In genomic region chr18:12460874-12461273, GRCh38 we compare ENCODE assay signal across 16 cellular contexts. TPM values are rescaled to one million over a fixed set of nuclear protein-coding genes. Genes with fewer than 3 reads are reported as not detected.
DNase-seq lines count a peak whose midpoint lies in the region; ATAC-seq and TF ChIP-seq lines count a peak whose summit lies in the region.
"Had no signal": no experiment of that assay in that cellular context is flagged by ENCODE, and none has a peak within 500 bp of the region (broad histone marks: within the 10 kb centered on the region; RNA-seq: fewer than 3 reads in every experiment).

No MANE protein-coding gene starts in this region.

- no peaks in the 10 kb centered on the region for H4K20me1 ChIP-seq in BLaER1 treated with 17β-estradiol and CSF1 and Interleukin-3, amounts not matched to agents 10 nM and 100 nM

- no peak overlapping the region for H3K14ac ChIP-seq in mesenchymal stem cell (ENCODE audit: low read length in 2 of 2)

- peak overlapping the region; percentile 37 for H3K27ac Mint-ChIP-seq in T-helper 17 cell
- H3K27ac Mint-ChIP-seq: activated T-helper 2 cell treated with anti-CD3 and anti-CD28 coated beads, Interferon-gamma antibody, Interleukin-2, Interleukin-4, amounts not matched to agents 10 μg/mL and 5 μg/mL and 100 μg/mL, durations not matched to agents 14 hours and 24 hours and 36 hours; memory B cell; T-helper 2 cell treated with Interferon-gamma antibody and Interleukin-4, amounts not matched to agents 5 μg/mL and 100 μg/mL, for 36 hours had no signal

- H3K4ac ChIP-seq in mesenchymal stem cell (ENCODE audit: low read depth in 1 of 2, low read length in 2 of 2): no peak overlapping the region

- peaks cover 5% of the 10 kb centered on the region for H3K79me1 ChIP-seq in mesenchymal stem cell (replicated peaks; ENCODE audit: low read length, poor library complexity, severe bottlenecking)

- ATAC-seq in T-helper 17 cell (no peak), GM21717 (IDR thresholded peaks at IDR 0.05; ENCODE audit: unreplicated experiment) (no peak)
- ATAC-seq: Panc1 had no signal

- no peak overlapping the region for H3K18ac ChIP-seq in mesenchymal stem cell (ENCODE audit: low read depth in 1 of 2, low read length in 2 of 2)

- no peak overlapping the region for H2BK15ac ChIP-seq in mesenchymal stem cell (ENCODE audit: low read depth, poor library complexity, severe bottlenecking)

- H3K4me3 Mint-ChIP-seq in T-helper 17 cell: no peak overlapping the region
- H3K4me3 Mint-ChIP-seq: memory B cell; T-helper 2 cell treated with Interferon-gamma antibody and Interleukin-4, amounts not matched to agents 5 μg/mL and 100 μg/mL, for 36 hours had no signal

- no peak overlapping the region for H3K23ac ChIP-seq in mesenchymal stem cell (ENCODE audit: low read length in 2 of 2)

- H3K27me3 ChIP-seq in BLaER1 treated with 17β-estradiol and CSF1 and Interleukin-3, amounts not matched to agents 10 nM and 100 nM: no peaks in the 10 kb centered on the region
- no peaks in the 10 kb centered on the region for H3K27me3 ChIP-seq in mesenchymal stem cell (ENCODE audit: control insufficient read depth in 1 of 2, insufficient read depth in 1 of 2, low read length in 2 of 2)
- H3K27me3 ChIP-seq: transverse colon had no signal

- H2BK12ac ChIP-seq in mesenchymal stem cell (ENCODE audit: low read length in 2 of 2): no peak overlapping the region

- 14% methylated on average over 5 of the region's 5 CpGs for WGBS in mesenchymal stem cell
- 74 to 76% methylated on average over 5 of the region's 5 CpGs for WGBS in lower leg skin, 2 donors

- peaks cover 3% of the 10 kb centered on the region for H3K36me3 Mint-ChIP-seq in T-helper 17 cell (ENCODE audit: low read depth)
- H3K36me3 Mint-ChIP-seq: memory B cell had no signal

- peak overlapping the region in 2 of 11 experiments; percentile 0 to 8; a peak in 2 of 22 replicates for H3K9ac ChIP-seq in BLaER1 treated with 17β-estradiol and CSF1 and Interleukin-3, amounts not matched to agents 10 nM and 100 nM
- no peak overlapping the region for H3K9ac ChIP-seq in mesenchymal stem cell (ENCODE audit: low read length)

- H3K4me1 Mint-ChIP-seq in T-helper 17 cell: peaks cover 4% of the 10 kb centered on the region
- H3K4me1 Mint-ChIP-seq: memory B cell had no signal

- intact Hi-C loops in lower leg skin (cut with DNase I; ENCODE audit: low total_unique reads): no loop called here

- no peak for TF ChIP-seq POLR2A in lower leg skin (IDR thresholded peaks at IDR 0.05)

- peak overlapping the region in 9 of 11 experiments; percentile 0 to 48 (median 26); a peak in 10 of 22 replicates for H3K4me2 ChIP-seq in BLaER1 treated with 17β-estradiol and CSF1 and Interleukin-3, amounts not matched to agents 10 nM and 100 nM
- no peak overlapping the region for H3K4me2 ChIP-seq in mesenchymal stem cell (ENCODE audit: low read length, poor library complexity, severe bottlenecking)

- no peak overlapping the region for H4K8ac ChIP-seq in mesenchymal stem cell (ENCODE audit: low read length)

- no peak overlapping the region for H3K4me3 ChIP-seq in BLaER1 treated with 17β-estradiol and CSF1 and Interleukin-3, amounts not matched to agents 10 nM and 100 nM
- H3K4me3 ChIP-seq in fibroblast of mammary gland (ENCODE audit: control insufficient read depth, low read depth, low read length): no peak overlapping the region
- no peak overlapping the region for H3K4me3 ChIP-seq in mesenchymal stem cell (ENCODE audit: insufficient read depth in 1 of 2, low read depth in 1 of 2, low read length in 2 of 2)
- H3K4me3 ChIP-seq in lower leg skin (ENCODE audit: low read depth, poor library complexity, severe bottlenecking): no peak overlapping the region
- H3K4me3 ChIP-seq: transverse colon had no signal

- no peaks in the 10 kb centered on the region for H3K9me3 ChIP-seq in BLaER1 treated with 17β-estradiol and CSF1 and Interleukin-3, amounts not matched to agents 10 nM and 100 nM (replicated peaks in 1 of 11)
- no peaks in the 10 kb centered on the region for H3K9me3 ChIP-seq in T-helper 17 cell (ENCODE audit: control insufficient read depth, low read length, poor library complexity, severe bottlenecking)
- no peaks in the 10 kb centered on the region for H3K9me3 ChIP-seq in mesenchymal stem cell (ENCODE audit: control insufficient read depth, low read length)
- H3K9me3 ChIP-seq: transverse colon had no signal

- no peak overlapping the region for H2AK5ac ChIP-seq in mesenchymal stem cell (ENCODE audit: low read length, severe bottlenecking)

- H2AFZ ChIP-seq in mesenchymal stem cell (ENCODE audit: low read depth, low read length): no peak overlapping the region

- DNase-seq in T-helper 17 cell (no peak), fibroblast of mammary gland (ENCODE audit: low read depth) (peak; percentile 7), mesenchymal stem cell (peak; percentile 61), lower leg skin (ENCODE audit: low spot score in 2 of 2) (no peak), SW 1271 (lab: John Stamatoyannopoulos, UW) (no peak), iPS-NIHi7 (ENCODE audit: extremely low spot score) (no peak)
- DNase-seq: hypothalamus, NCI-H187 treated with DMSO at 0.1 percent for 48 hours, NCI-H526 treated with DMSO at 0.1 percent for 48 hours, transverse colon had no signal

- H3K27ac ChIP-seq in BLaER1 treated with 17β-estradiol and CSF1 and Interleukin-3, amounts not matched to agents 10 nM and 100 nM: peak overlapping the region in 1 of 11 experiments; percentile 16; a peak in 1 of 22 replicates
- H3K27ac ChIP-seq in mesenchymal stem cell (ENCODE audit: low read length, poor library complexity, severe bottlenecking): no peak overlapping the region
- H3K27ac ChIP-seq: transverse colon had no signal

- no peak for TF ChIP-seq CTCF in fibroblast of mammary gland (conservative IDR thresholded peaks at IDR 0.05; ENCODE audit: control insufficient read depth, insufficient read depth, low read depth, low read length)
- TF ChIP-seq CTCF in lower leg skin (IDR thresholded peaks at IDR 0.05): no peak

- H2BK5ac ChIP-seq in mesenchymal stem cell (ENCODE audit: low read depth, low read length, poor library complexity, severe bottlenecking): no peak overlapping the region

- H4K91ac ChIP-seq in mesenchymal stem cell (ENCODE audit: low read length): no peak overlapping the region

- H3K27me3 Mint-ChIP-seq in T-helper 17 cell: no peaks in the 10 kb centered on the region
- H3K27me3 Mint-ChIP-seq: memory B cell had no signal

- H3K36me3 ChIP-seq in BLaER1 treated with 17β-estradiol and CSF1 and Interleukin-3, amounts not matched to agents 10 nM and 100 nM: peaks cover 0 to 56% (median 0%) of the 10 kb centered on the region in 11 experiments; a peak in 4 of 22 replicates
- peaks cover 38 to 70% of the 10 kb centered on the region in 2 experiments for H3K36me3 ChIP-seq in mesenchymal stem cell (ENCODE audit: control insufficient read depth in 1 of 2, insufficient read depth in 2 of 2, low read depth in 1 of 2, low read length in 2 of 2)
- H3K36me3 ChIP-seq: transverse colon had no signal

- H3K4me1 ChIP-seq in BLaER1 treated with 17β-estradiol and CSF1 and Interleukin-3, amounts not matched to agents 10 nM and 100 nM: peaks cover 6 to 19% (median 11%) of the 10 kb centered on the region in 10 experiments; a peak in 15 of 20 replicates
- H3K4me1 ChIP-seq in mesenchymal stem cell (ENCODE audit: control insufficient read depth, insufficient read depth, low read depth, low read length): peaks cover 2% of the 10 kb centered on the region
- H3K4me1 ChIP-seq: transverse colon had no signal

- no peak overlapping the region for H2BK120ac ChIP-seq in mesenchymal stem cell (ENCODE audit: low read depth, low read length)

RNA-seq across cellular contexts. Expression of gene PRELID3A, which starts 53.1 kb away (rescaled TPM):
- total RNA-seq in T-helper 17 cell: under 1 TPM; 0.17 to 0.26 TPM
- polyA plus RNA-seq in mesenchymal stem cell (2013, experiment 1 of 2): 3.8 TPM
- polyA plus RNA-seq in mesenchymal stem cell (2013, experiment 2 of 2): 4.4 TPM
- 1 to 10 TPM in 2 of 4 donors, under 1 TPM in 2; 0.69 to 5.0 (median 1.7) TPM for total RNA-seq in lower leg skin

Comparison
In these comparisons a context has a peak if more than half of its experiments do, and no peak if none do; other contexts are left out.
1. DNase-seq: peak in fibroblast of mammary gland (single experiment) and mesenchymal stem cell (single experiment); none in T-helper 17 cell (0 of 3), lower leg skin (0 of 2), SW 1271 (0 of 2) and iPS-NIHi7 (single experiment).